In the genomic region with DNA sequence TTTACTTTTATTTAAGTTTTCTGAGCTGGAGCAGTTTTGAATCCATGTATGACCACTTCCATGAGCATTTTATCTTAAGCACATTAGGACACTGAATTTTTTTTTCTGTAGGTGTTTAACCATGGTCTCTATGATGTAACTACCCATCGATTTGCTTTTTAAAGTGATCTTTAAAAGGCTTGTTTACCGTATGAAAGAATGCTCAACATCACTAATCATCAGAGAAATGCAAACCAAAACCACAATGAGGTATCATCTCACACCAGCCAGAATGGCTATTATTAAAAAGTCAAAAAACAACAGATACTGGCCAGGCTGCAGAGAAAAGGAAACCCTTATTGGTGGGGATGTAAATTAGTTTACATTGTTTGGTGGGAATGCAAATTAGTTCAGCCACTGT, we compare ENCODE assay signal across 22 cellular contexts. TPM values are rescaled to one million over a fixed set of nuclear protein-coding genes. Genes with fewer than 3 reads are reported as not detected.
DNase-seq lines count a peak whose midpoint lies in the region; ATAC-seq, FAIRE-seq and TF ChIP-seq lines count a peak whose summit lies in the region.
"Had no signal": no experiment of that assay in that cellular context is flagged by ENCODE, and none has a peak within 500 bp of the region (broad histone marks: within the 10 kb centered on the region; RNA-seq: fewer than 3 reads in every experiment).

No MANE protein-coding gene starts in this region.

- no peaks in the 10 kb centered on the region for H4K20me1 ChIP-seq in GM12878 (ENCODE audit: control insufficient read depth, insufficient read depth)

- no peak overlapping the region for H3K4me3 ChIP-seq in GM12865 (ENCODE audit: low read depth, low read length)
- no peak overlapping the region for H3K4me3 ChIP-seq in GM12878
- no peak overlapping the region for H3K4me3 ChIP-seq in BE2C (ENCODE audit: low read depth, low read length)
- H3K4me3 ChIP-seq: BLaER1 treated with 17β-estradiol and CSF1 and Interleukin-3, amounts not matched to agents 10 nM and 100 nM; HAP-1 had no signal

- in situ Hi-C loops in GM12878 (cut with MboI), result loop anchor here (5.0 kb wide), 1 partner anchor 214 kb away; no protein-coding TSS in a partner anchor

- CTCF ChIA-PET in GM12878 (lab: Yijun Ruan, JAX), result interaction anchor here (0.6 to 2.9 kb wide), 5 partner anchors 30 to 440 kb away, joined by 3 to 12 read pairs (median 4); no protein-coding TSS in a partner anchor

- TF ChIP-seq EP300 in GM12878 (IDR thresholded peaks at IDR 0.05; ENCODE audit: borderline replicate concordance in 1 of 2, control insufficient read depth in 1 of 2, low read depth in 2 of 2, low read length in 2 of 2), result no peak

- no peak overlapping the region for H3K4me2 ChIP-seq in GM12878 (ENCODE audit: control insufficient read depth, insufficient read depth)
- H3K4me2 ChIP-seq: BLaER1 treated with 17β-estradiol and CSF1 and Interleukin-3, amounts not matched to agents 10 nM and 100 nM had no signal

- H3K36me3 ChIP-seq in GM12878 (ENCODE audit: control insufficient read depth in 2 of 2, insufficient read depth in 2 of 2, low read length in 1 of 2), result no peaks in the 10 kb centered on the region
- H3K36me3 ChIP-seq in BE2C, result no peaks in the 10 kb centered on the region
- H3K36me3 ChIP-seq: HAP-1 had no signal

- TF ChIP-seq CTCF in GM12865 (IDR thresholded peaks at IDR 0.05; ENCODE audit: insufficient read depth, low read depth, low read length, missing control alignments) (no peak), GM12878 (IDR thresholded peaks at IDR 0.05 in 2 of 3, conservative IDR thresholded peaks at IDR 0.05 in 1 of 3; ENCODE audit: control insufficient read depth in 2 of 3, extremely low read depth in 1 of 3, insufficient read depth in 1 of 3, low read depth in 3 of 3, low read length in 3 of 3) (no peak), BE2C (IDR thresholded peaks at IDR 0.05; ENCODE audit: low read depth, low read length) (no peak)

- peak; percentile 31 for DNase-seq in GM12865 (ENCODE audit: low read depth)
- no peak for DNase-seq in GM12878 (ENCODE audit: low read depth, low spot score)
- no peak for DNase-seq in BE2C
- DNase-seq in NCI-H1048 (lab: John Stamatoyannopoulos, UW), result no peak
- DNase-seq in NCI-H69 (lab: John Stamatoyannopoulos, UW), result no peak
- DNase-seq: CD4-positive, alpha-beta T cell; CD8-positive, alpha-beta memory T cell; DMS 273 treated with DMSO at 0.1 percent for 48 hours; DMS79; EL; GDM1; GOT3 had no signal

- no peak overlapping the region for H3K27ac ChIP-seq in GM12878 (ENCODE audit: control insufficient read depth, insufficient read depth)
- H3K27ac ChIP-seq: 22Rv1; BLaER1 treated with 17β-estradiol and CSF1 and Interleukin-3, amounts not matched to agents 10 nM and 100 nM had no signal

- no peak overlapping the region for H2AFZ ChIP-seq in GM12878 (ENCODE audit: control insufficient read depth, low read depth, low read length)

- H3K79me2 ChIP-seq in GM12878 (ENCODE audit: control insufficient read depth, insufficient read depth, low read length), result no peaks in the 10 kb centered on the region

- intact Hi-C loops in GM12878 (cut with micrococcal nuclease; ENCODE audit: unreplicated experiment), result no loop called here

- ATAC-seq in GM19324 (IDR thresholded peaks at IDR 0.05; ENCODE audit: low FRiP score, unreplicated experiment) (peak; percentile 45), HG03354 (IDR thresholded peaks at IDR 0.05; ENCODE audit: poor library complexity, severe bottlenecking, unreplicated experiment) (peak; percentile 46), GM12878 (peak; percentile 49), GM18907 (IDR thresholded peaks at IDR 0.05; ENCODE audit: unreplicated experiment) (no peak)

- no peak for FAIRE-seq in GM12878 (lab: Jason Lieb, UNC)
- FAIRE-seq: A204.1, D721Med, GM19239, H54 had no signal

- H3K27me3 ChIP-seq in GM12878 (replicated peaks in 1 of 2; ENCODE audit: control insufficient read depth in 2 of 2, insufficient read depth in 2 of 2, low read length in 1 of 2), result no peaks in the 10 kb centered on the region
- H3K27me3 ChIP-seq in BE2C, result no peaks in the 10 kb centered on the region
- H3K27me3 ChIP-seq: BLaER1 treated with 17β-estradiol and CSF1 and Interleukin-3, amounts not matched to agents 10 nM and 100 nM had no signal

- 2% methylated on average over 2 of the region's 2 CpGs for WGBS in GM12878 (ENCODE audit: insufficient coverage, insufficient replicate concordance, low lambda C conversion rate, missing lambda C conversion rate)

- H3K9me3 ChIP-seq in GM12878 (replicated peaks; ENCODE audit: control insufficient read depth, insufficient read depth, low read length) (no peaks in the 10 kb centered on the region), BE2C (no peaks in the 10 kb centered on the region)
- H3K9me3 ChIP-seq: HAP-1 had no signal

- no TSS peak for BruUV-seq in GM12878 (replicated peaks; lab: Mats Ljungman, UMichigan)

- TF ChIP-seq POLR2A in GM12878 (IDR thresholded peaks at IDR 0.05; ENCODE audit: low read depth, low read length), result no peak

- SMC1A ChIA-PET in GM12878 (lab: Charles Lee; ENCODE audit: uncharacterized antibody, unreplicated experiment), result interaction anchor here (0.6 to 1.7 kb wide), 3 partner anchors 26 to 217 kb away, joined by 3 to 4 read pairs (median 3); no protein-coding TSS in a partner anchor

- RAD21 ChIA-PET in GM12878 (lab: Charles Lee; ENCODE audit: unreplicated experiment), result interaction anchor here (1.1 to 1.5 kb wide), 4 partner anchors 23 to 216 kb away, joined by 3 read pairs; a partner anchor contains a TSS

- peaks cover 6% of the 10 kb centered on the region; the same call in 1 of the 2 replicates for H3K4me1 ChIP-seq in GM12878 (ENCODE audit: control insufficient read depth, insufficient read depth, low read length)
- H3K4me1 ChIP-seq in BE2C, result no peaks in the 10 kb centered on the region; the same call in 1 of the 2 replicates

- no peak overlapping the region for H3K9ac ChIP-seq in GM12878 (ENCODE audit: control insufficient read depth, insufficient read depth, low read length)
- H3K9ac ChIP-seq: BLaER1 treated with 17β-estradiol and CSF1 and Interleukin-3, amounts not matched to agents 10 nM and 100 nM had no signal

- TF ChIP-seq RAD21 in GM12878 (IDR thresholded peaks at IDR 0.05; ENCODE audit: insufficient read depth, low read depth, low read length), result no peak

- POLR2A ChIA-PET in GM12878 (lab: Charles Lee), result interaction anchor here (0.6 kb wide), 1 partner anchor 101 kb away, joined by 3 read pairs; no protein-coding TSS in a partner anchor

TF ChIP-seq in GM12878, 131 proteins besides CTCF, POLR2A, EP300 and RAD21 (continues in another document):
- TF ChIP-seq JUND (IDR thresholded peaks at IDR 0.05; ENCODE audit: low read depth, low read length), result no peak
- peak; percentile 62 for TF ChIP-seq RUNX3 (IDR thresholded peaks at IDR 0.05; ENCODE audit: low read length)
- no peak for TF ChIP-seq MEF2B (IDR thresholded peaks at IDR 0.05; ENCODE audit: partially characterized antibody, poor library complexity, severe bottlenecking)
- no peak for TF ChIP-seq NRF1 (conservative IDR thresholded peaks at IDR 0.05; ENCODE audit: low read depth, low read length)
- TF ChIP-seq IRF4 (IDR thresholded peaks at IDR 0.05; ENCODE audit: low read depth, low read length), result no peak
- no peak for TF ChIP-seq FOS (IDR thresholded peaks at IDR 0.05; ENCODE audit: borderline replicate concordance, extremely low read depth, insufficient read length)
- TF ChIP-seq TCF12 (IDR thresholded peaks at IDR 0.05; ENCODE audit: low read depth, low read length), result no peak
- no peak for TF ChIP-seq RBBP5 (conservative IDR thresholded peaks at IDR 0.05)
- no peak for TF ChIP-seq PAX5 (IDR thresholded peaks at IDR 0.05; ENCODE audit: borderline replicate concordance, low read depth, low read length)

RNA-seq across cellular contexts. Expression of a gene that starts 23.0 kb away (rescaled TPM):
- total RNA-seq in GM12878 (2013; cell fraction: nucleolus; rRNA removed), result 4.1 and 4.4 TPM in 2 replicates
- total RNA-seq in GM12878 (2014; rRNA removed) (60.4 and 66.9 TPM in 2 replicates), GM12878 (2014; rRNA removed; fragmentation: Illumina TruSeq; extraction: Trizol) (57.9 and 58.5 TPM in 2 replicates), GM12878 (2021) (48.2 and 53.8 TPM in 2 replicates)
- polyA plus RNA-seq in GM12878 (2011; ENCODE audit: low read depth), result 38.1 TPM
- polyA plus RNA-seq in GM12878 (2011; rRNA removed) (60.9 and 71.4 TPM in 2 replicates), GM12878 (2014; fragmentation: Illumina TruSeq; extraction: Trizol) (71.2 and 82.5 TPM in 2 replicates), GM12878 (2014; fragmentation: Nextera tagmentation; extraction: Ambion mirVana) (10 to 100 TPM; 13.7 to 28.8 TPM), GM12878 (2014; rRNA removed) (53.0 and 56.8 TPM in 2 replicates), GM12878 (2016; fragmentation: Nextera tagmentation; extraction: Ambion mirVana) (100 to 1,000 TPM in 1 of 2 experiments, 10 to 100 TPM in 1; 12.8 to 139 TPM)
- 23.4 and 28.6 TPM in 2 replicates for polyA plus RNA-seq in GM12878 (2011; cell fraction: cytosol; rRNA removed)
- polyA plus RNA-seq in GM12878 (2011; cell fraction: nucleus; rRNA removed), result 11.2 and 13.0 TPM in 2 replicates
- polyA plus RNA-seq in GM12878 (2012), result 30.1 and 36.5 TPM in 2 replicates
- 13.3 and 15.7 TPM in 2 replicates for polyA minus RNA-seq in GM12878 (2011; rRNA and poly(A)+ RNA removed)
- 8.0 and 9.5 TPM in 2 replicates for polyA minus RNA-seq in GM12878 (2011; cell fraction: cytosol; rRNA and poly(A)+ RNA removed)
- polyA minus RNA-seq in GM12878 (2011; cell fraction: nucleus; rRNA and poly(A)+ RNA removed), result 3.6 and 7.3 TPM in 2 replicates
- polyA plus RNA-seq in BE2C (2012; ENCODE audit: insufficient read depth, insufficient read length, low read depth), result 189 TPM

RNA-seq across cellular contexts. Expression of a gene that starts 41.4 kb away (rescaled TPM):
- total RNA-seq in GM12878 (2013; cell fraction: nucleolus; rRNA removed), result 85.2 and 87.1 TPM in 2 replicates
- total RNA-seq in GM12878 (2014; rRNA removed) (18.5 and 20.0 TPM in 2 replicates), GM12878 (2014; rRNA removed; fragmentation: Illumina TruSeq; extraction: Trizol) (16.2 and 16.7 TPM in 2 replicates), GM12878 (2021) (40.0 and 44.1 TPM in 2 replicates)
- 3.2 TPM for polyA plus RNA-seq in GM12878 (2011; ENCODE audit: low read depth)
- polyA plus RNA-seq in GM12878 (2011; rRNA removed) (9.2 and 13.7 TPM in 2 replicates), GM12878 (2014; fragmentation: Illumina TruSeq; extraction: Trizol) (11.4 and 12.9 TPM in 2 replicates), GM12878 (2014; fragmentation: Nextera tagmentation; extraction: Ambion mirVana) (1 to 10 TPM; 1.4 TPM), GM12878 (2014; rRNA removed) (16.3 and 17.2 TPM in 2 replicates), GM12878 (2016; fragmentation: Nextera tagmentation; extraction: Ambion mirVana) (10 to 100 TPM; 11.6 to 13.0 TPM)
- 8.8 and 9.1 TPM in 2 replicates for polyA plus RNA-seq in GM12878 (2011; cell fraction: cytosol; rRNA removed)
- polyA plus RNA-seq in GM12878 (2011; cell fraction: nucleus; rRNA removed), result 35.2 and 47.8 TPM in 2 replicates
- 5.3 and 5.8 TPM in 2 replicates for polyA plus RNA-seq in GM12878 (2012)
- 23.6 and 27.6 TPM in 2 replicates for polyA minus RNA-seq in GM12878 (2011; rRNA and poly(A)+ RNA removed)
- 11.1 and 11.3 TPM in 2 replicates for polyA minus RNA-seq in GM12878 (2011; cell fraction: cytosol; rRNA and poly(A)+ RNA removed)
- 21.9 and 38.7 TPM in 2 replicates for polyA minus RNA-seq in GM12878 (2011; cell fraction: nucleus; rRNA and poly(A)+ RNA removed)
- 13.0 TPM for polyA plus RNA-seq in BE2C (2012; ENCODE audit: insufficient read depth, insufficient read length, low read depth)
